5 cellular contexts compared by ENCODE assay signal in genomic region chr12:130480231-130480630, GRCh38.
"Had no signal": no experiment of that assay in that cellular context is flagged by ENCODE, and none has a peak within 500 bp of the region (broad histone marks: within the 10 kb centered on the region; RNA-seq: fewer than 3 reads in every experiment).

No MANE protein-coding gene starts in this region.

- H3K4me3 ChIP-seq: K562 had no signal

- DNase-seq: IMR-90, KBM-7, KG1 had no signal

- H3K27ac ChIP-seq: HL-60 had no signal
